Comparison of ENCODE assay signal across 8 cellular contexts in genomic region chr12:6635375-6635855, GRCh38. TPM values are rescaled to one million over a fixed set of nuclear protein-coding genes. Genes with fewer than 3 reads are reported as not detected.
DNase-seq lines count a peak whose midpoint lies in the region; ATAC-seq and TF ChIP-seq lines count a peak whose summit lies in the region.

No MANE protein-coding gene starts in this region.

- peak overlapping the region; percentile 91 to 100 (median 95) for H3K27ac Mint-ChIP-seq in naive B cell

- H3K36me3 Mint-ChIP-seq in naive B cell = peaks cover 6 to 11% of the 10 kb centered on the region in 2 donors

- H3K4me1 Mint-ChIP-seq in naive B cell = peaks cover 64 to 87% (median 86%) of the 10 kb centered on the region in 3 donors

- DNase-seq in GM13976 (ENCODE audit: low spot score) (peak; percentile 76), naive B cell (peak; percentile 57), DMS79 (lab: John Stamatoyannopoulos, UW) (no peak), NCI-H82 treated with DMSO at 0.1 percent for 48 hours (lab: John Stamatoyannopoulos, UW; ENCODE audit: unreplicated experiment) (no peak), NCI-H510A (lab: John Stamatoyannopoulos, UW) (no peak)
- peak; percentile 54 for DNase-seq in activated T-cell treated with anti-CD3 and anti-CD28 coated beads, Interleukin-2, amount 50 U/mL, for 1 hour

- H3K27me3 Mint-ChIP-seq in naive B cell = no peaks in the 10 kb centered on the region

- TF ChIP-seq CTCF in GM13976 (IDR thresholded peaks at IDR 0.05; ENCODE audit: borderline replicate concordance, control extremely low read depth, extremely low read depth, insufficient read depth, missing control alignments) = no peak

- H3K9me3 Mint-ChIP-seq in naive B cell = no peaks in the 10 kb centered on the region

- ATAC-seq in HG03571 (IDR thresholded peaks at IDR 0.05; ENCODE audit: unreplicated experiment) = peak; percentile 33
- ATAC-seq in naive B cell (ENCODE audit: low read depth in 2 of 2) = peak; percentile 22 to 36
- ATAC-seq in HG03439 (IDR thresholded peaks at IDR 0.05; ENCODE audit: unreplicated experiment) = no peak

- in situ Hi-C loops in GM13976 (cut with MboI; ENCODE audit: low sequenced_read_pairs, unreplicated experiment) = no loop called here

- H3K4me3 Mint-ChIP-seq in naive B cell = peak overlapping the region; percentile 84 to 98 (median 94)

RNA-seq across cellular contexts. Expression of gene LPAR5, which starts 0.3 kb away (rescaled TPM):
- polyA plus RNA-seq in naive B cell (ENCODE audit: low read depth in 6 of 6) = 10 to 100 TPM; 25.2 to 69.9 (median 40.1) TPM

RNA-seq across cellular contexts. Expression of gene ACRBP, which starts 11.8 kb away (rescaled TPM):
- 10 to 100 TPM in 1 of 6 donors, 1 to 10 TPM in 5; 3.8 to 11.0 (median 8.9) TPM for polyA plus RNA-seq in naive B cell (ENCODE audit: low read depth in 6 of 6)

RNA-seq across cellular contexts. Expression of gene ING4, which starts 27.5 kb away (rescaled TPM):
- polyA plus RNA-seq in naive B cell (ENCODE audit: low read depth in 6 of 6) = 100 to 1,000 TPM in 4 of 6 donors, 10 to 100 TPM in 2; 93.5 to 139 (median 112) TPM

RNA-seq across cellular contexts. Expression of gene CHD4, which starts 28.2 kb away (rescaled TPM):
- 10 to 100 TPM; 26.6 to 67.1 (median 44.5) TPM for polyA plus RNA-seq in naive B cell (ENCODE audit: low read depth in 6 of 6)

RNA-seq across cellular contexts. Expression of gene ZNF384, which starts 53.8 kb away (rescaled TPM):
- 10 to 100 TPM; 13.5 to 39.7 (median 23.2) TPM for polyA plus RNA-seq in naive B cell (ENCODE audit: low read depth in 6 of 6)

Comparison
In these comparisons a context has a peak if more than half of its experiments do, and no peak if none do; other contexts are left out.
1. DNase-seq: peak in GM13976 (single experiment), activated T-cell treated with anti-CD3 and anti-CD28 coated beads, Interleukin-2, amount 50 U/mL, for 1 hour (single experiment) and naive B cell (single experiment); none in DMS79 (single experiment), NCI-H82 treated with DMSO at 0.1 percent for 48 hours (single experiment) and NCI-H510A (single experiment).